In genomic region chr4:40992472-40993298, GRCh38 we compare ENCODE assay signal across 8 cellular contexts.
A peak's percentile ranks its signal among the peaks of the same experiment; 100 is the strongest.
DNase-seq lines count a peak whose midpoint lies in the region; ATAC-seq, FAIRE-seq and TF ChIP-seq lines count a peak whose summit lies in the region.

No MANE protein-coding gene starts in this region.

- no peaks in the 10 kb centered on the region for H3K27me3 ChIP-seq in left ventricle myocardium inferior (ENCODE audit: low read depth)

- peak overlapping the region; percentile 31 for H3K27ac ChIP-seq in left ventricle myocardium inferior (replicated peaks)

- TF ChIP-seq CTCF in left ventricle myocardium inferior (IDR thresholded peaks at IDR 0.05; ENCODE audit: borderline replicate concordance), result no peak

- no peak for ATAC-seq in Right ventricle myocardium superior (ENCODE audit: poor library complexity)
- ATAC-seq in HG03025 (IDR thresholded peaks at IDR 0.05; ENCODE audit: low FRiP score, unreplicated experiment), result peak; percentile 67

- no peak for DNase-seq in left ventricle myocardium inferior
- no peak for DNase-seq in Right ventricle myocardium superior
- DNase-seq in kidney glomerular epithelial cell (lab: John Stamatoyannopoulos, UW), result peak; percentile 28
- no peak for DNase-seq in HTR-8/SVneo (ENCODE audit: insufficient read length, low spot score)
- no peak for DNase-seq in activated gamma-delta T cell (lab: John Stamatoyannopoulos, UW)
- no peak for DNase-seq in activated CD8-positive, alpha-beta memory T cell treated with anti-CD3 and anti-CD28 coated beads, Interleukin-2, amount 50 U/mL, for 4 hours

- no peaks in the 10 kb centered on the region for H3K9me3 ChIP-seq in left ventricle myocardium inferior (replicated peaks)

- no peaks in the 10 kb centered on the region for H3K36me3 ChIP-seq in left ventricle myocardium inferior

- no peak overlapping the region for H3K4me3 ChIP-seq in left ventricle myocardium inferior

- intact Hi-C loops in left ventricle myocardium inferior (cut with micrococcal nuclease), result no loop called here
- intact Hi-C loops in Right ventricle myocardium superior (cut with DNase I), result no loop called here

- no peak for FAIRE-seq in HTR-8/SVneo (lab: Jason Lieb, UNC)

- H3K4me1 ChIP-seq in left ventricle myocardium inferior, result peaks cover 27% of the 10 kb centered on the region

- peak; percentile 48 for TF ChIP-seq POLR2A in Raji (IDR thresholded peaks at IDR 0.05; ENCODE audit: insufficient read depth, low read depth, low read length)
